Comparison of ENCODE assay signal across 3 cellular contexts in the genomic region with DNA sequence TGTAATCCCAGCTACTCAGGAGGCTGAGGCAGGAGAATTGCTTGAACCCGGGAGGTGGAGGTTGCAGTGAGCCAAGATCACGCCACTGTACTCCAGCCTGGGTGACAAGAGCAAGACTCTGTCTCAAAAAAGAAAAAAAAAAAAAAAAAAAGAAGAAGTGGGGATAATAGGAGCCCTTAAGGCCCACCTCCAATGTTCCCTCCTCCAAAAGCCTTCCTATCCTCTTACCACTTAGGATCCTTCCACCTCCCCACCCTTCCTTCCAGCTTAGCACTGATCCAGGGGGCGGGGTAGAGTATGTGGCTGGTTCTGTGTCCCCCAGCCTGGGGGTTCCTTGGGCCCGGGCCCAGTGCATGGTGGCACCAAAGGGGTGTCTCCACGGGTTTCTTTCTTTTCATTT. TPM values are rescaled to one million over a fixed set of nuclear protein-coding genes. Genes with fewer than 3 reads are reported as not detected.
"Had no signal": no experiment of that assay in that cellular context is flagged by ENCODE, and none has a peak within 500 bp of the region (broad histone marks: within the 10 kb centered on the region; RNA-seq: fewer than 3 reads in every experiment).

No MANE protein-coding gene starts in this region.

RNA-seq across cellular contexts. Expression of gene MEF2B, which starts 3.2 kb away (rescaled TPM):
- total RNA-seq: RPMI7951, SJCRH30, SK-MEL-5 had no signal
